In genomic region chr13:41568990-41569387, GRCh38 we compare ENCODE assay signal across 17 cellular contexts.
DNase-seq lines count a peak whose midpoint lies in the region; ATAC-seq, FAIRE-seq and TF ChIP-seq lines count a peak whose summit lies in the region.
"Had no signal": no experiment of that assay in that cellular context is flagged by ENCODE, and none has a peak within 500 bp of the region (broad histone marks: within the 10 kb centered on the region; RNA-seq: fewer than 3 reads in every experiment).

No MANE protein-coding gene starts in this region.

- peaks cover 11% of the 10 kb centered on the region for H3K36me3 Mint-ChIP-seq in activated CD4-positive, alpha-beta T cell treated with anti-CD3 and anti-CD28 coated beads for 36 hours (ENCODE audit: low read depth)

- CTCF ChIA-PET in activated CD4-positive, alpha-beta T cell treated with anti-CD3 and anti-CD28 coated beads for 36 hours (lab: Charles Lee): interaction anchor here (0.7 to 1.6 kb wide), 2 partner anchors 9 to 56 kb away, joined by 3 to 4 read pairs; no protein-coding TSS in a partner anchor

- no peaks in the 10 kb centered on the region for H3K79me2 ChIP-seq in smooth muscle cell (ENCODE audit: low read depth)
- H3K79me2 ChIP-seq: hepatocyte had no signal

- H3K9me3 ChIP-seq in adipocyte (ENCODE audit: control insufficient read depth, low read length) (no peaks in the 10 kb centered on the region), smooth muscle cell (replicated peaks; ENCODE audit: low read depth) (no peaks in the 10 kb centered on the region)
- H3K9me3 ChIP-seq: pancreas had no signal

- H3K27me3 ChIP-seq in adipocyte (replicated peaks; ENCODE audit: control insufficient read depth, insufficient read depth, low read length) (no peaks in the 10 kb centered on the region), smooth muscle cell (ENCODE audit: low read depth) (no peaks in the 10 kb centered on the region)
- H3K27me3 ChIP-seq: hepatocyte, pancreas had no signal

- H2AFZ ChIP-seq in smooth muscle cell (ENCODE audit: low read depth): no peak overlapping the region
- H2AFZ ChIP-seq: hepatocyte, PC-9 had no signal

- H3K27me3 Mint-ChIP-seq in activated CD4-positive, alpha-beta T cell treated with anti-CD3 and anti-CD28 coated beads for 36 hours: no peaks in the 10 kb centered on the region
- H3K27me3 Mint-ChIP-seq: stimulated activated naive CD8-positive, alpha-beta T cell treated with anti-CD3 and anti-CD28 coated beads, Interleukin-15, Interleukin-2, amounts not matched to agents 100 ng/mL and 50 ng/mL, for 24 hours had no signal

- H4K20me1 ChIP-seq in smooth muscle cell (ENCODE audit: low read depth): no peaks in the 10 kb centered on the region

- no peaks in the 10 kb centered on the region for H3K9me3 Mint-ChIP-seq in activated CD4-positive, alpha-beta T cell treated with anti-CD3 and anti-CD28 coated beads for 36 hours (ENCODE audit: low read depth)
- H3K9me3 Mint-ChIP-seq: stimulated activated naive CD8-positive, alpha-beta T cell treated with anti-CD3 and anti-CD28 coated beads, Interleukin-15, Interleukin-2, amounts not matched to agents 100 ng/mL and 50 ng/mL, for 24 hours had no signal

- peak overlapping the region; percentile 37 for H3K27ac ChIP-seq in smooth muscle cell (ENCODE audit: low read depth)
- H3K27ac ChIP-seq: hepatocyte, pancreas, PC-9 had no signal

- no peak overlapping the region for H3K4me3 Mint-ChIP-seq in activated CD4-positive, alpha-beta T cell treated with anti-CD3 and anti-CD28 coated beads for 36 hours
- H3K4me3 Mint-ChIP-seq: stimulated activated naive CD8-positive, alpha-beta T cell treated with anti-CD3 and anti-CD28 coated beads, Interleukin-15, Interleukin-2, amounts not matched to agents 100 ng/mL and 50 ng/mL, for 24 hours had no signal

- H3K36me3 ChIP-seq in adipocyte (ENCODE audit: control insufficient read depth, insufficient read depth, low read length, severe bottlenecking) (peaks cover 11% of the 10 kb centered on the region), smooth muscle cell (ENCODE audit: low read depth) (no peaks in the 10 kb centered on the region)

- no peak for TF ChIP-seq CTCF in fibroblast of pulmonary artery (IDR thresholded peaks at IDR 0.05; ENCODE audit: low read length, missing control alignments)
- no peak for TF ChIP-seq CTCF in smooth muscle cell (IDR thresholded peaks at IDR 0.05; ENCODE audit: borderline replicate concordance, insufficient read depth, poor library complexity, severe bottlenecking)

- H3K9ac ChIP-seq in adipocyte (ENCODE audit: low read length) (no peak overlapping the region), smooth muscle cell (ENCODE audit: low read depth) (no peak overlapping the region)

- no peak overlapping the region for H3K27ac Mint-ChIP-seq in activated CD4-positive, alpha-beta T cell treated with anti-CD3 and anti-CD28 coated beads for 36 hours
- H3K27ac Mint-ChIP-seq: stimulated activated naive CD8-positive, alpha-beta T cell treated with anti-CD3 and anti-CD28 coated beads, Interleukin-15, Interleukin-2, amounts not matched to agents 100 ng/mL and 50 ng/mL, for 24 hours had no signal

- intact Hi-C loops in activated CD4-positive, alpha-beta T cell treated with anti-CD3 and anti-CD28 coated beads for 36 hours (cut with DNase I, micrococcal nuclease): no loop called here

- POLR2A ChIA-PET in activated CD4-positive, alpha-beta T cell treated with anti-CD3 and anti-CD28 coated beads for 36 hours (lab: Charles Lee): no interaction called here

- DNase-seq in GM12891 (ENCODE audit: insufficient read length, low spot score): no peak
- peak; percentile 78 for DNase-seq in adipocyte (ENCODE audit: low read depth)
- DNase-seq in fibroblast of pulmonary artery (ENCODE audit: low read depth): peak; percentile 71
- DNase-seq in smooth muscle cell (lab: John Stamatoyannopoulos, UW; ENCODE audit: unreplicated experiment): no peak
- DNase-seq in retina: no peak
- DNase-seq in stimulated activated CD8-positive, alpha-beta memory T cell treated with anti-CD3 and anti-CD28 coated beads, Interleukin-4, amount 100 ng/mL, for 48 hours: no peak
- no peak for DNase-seq in cerebellar cortex (ENCODE audit: low spot score)
- no peak for DNase-seq in activated CD4-positive, alpha-beta T cell treated with anti-CD3 and anti-CD28 coated beads for 36 hours
- DNase-seq: activated naive CD4-positive, alpha-beta T cell; effector CD8-positive, alpha-beta T cell; NCI-H510A; pancreas; PC-9; stimulated activated CD4-positive, alpha-beta T cell treated with anti-CD3 and anti-CD28 coated beads, Interleukin-4, amount 100 ng/mL, for 24 hours had no signal

- peaks cover 9% of the 10 kb centered on the region for H3K4me1 ChIP-seq in adipocyte (ENCODE audit: control insufficient read depth, insufficient read depth, low read length)
- peaks cover 26% of the 10 kb centered on the region for H3K4me1 ChIP-seq in smooth muscle cell (ENCODE audit: low read depth)

- H3F3A ChIP-seq in smooth muscle cell (ENCODE audit: low read depth): peaks cover 4% of the 10 kb centered on the region

- FAIRE-seq in GM12891 (lab: Jason Lieb, UNC): peak; percentile 38
- FAIRE-seq: pancreas had no signal

- 46% methylated on average over 2 of the region's 2 CpGs for WGBS in smooth muscle cell (ENCODE audit: low lambda C conversion rate)

- no peak for ATAC-seq in activated CD4-positive, alpha-beta T cell treated with anti-CD3 and anti-CD28 coated beads for 36 hours
- ATAC-seq: pancreas had no signal

- no peaks in the 10 kb centered on the region for H3K4me1 Mint-ChIP-seq in activated CD4-positive, alpha-beta T cell treated with anti-CD3 and anti-CD28 coated beads for 36 hours

- H3K4me3 ChIP-seq in adipocyte (ENCODE audit: low read length) (no peak overlapping the region), fibroblast of pulmonary artery (replicated peaks; ENCODE audit: low read depth, low read length) (no peak overlapping the region), smooth muscle cell (no peak overlapping the region)
- H3K4me3 ChIP-seq: hepatocyte, lung, pancreas, PC-9 had no signal

- no peak for TF ChIP-seq POLR2A in GM12891 (IDR thresholded peaks at IDR 0.05; ENCODE audit: low read depth, low read length)

- H3K4me2 ChIP-seq in smooth muscle cell: peak overlapping the region; percentile 27
- H3K4me2 ChIP-seq: hepatocyte, PC-9 had no signal

TF ChIP-seq in GM12891, 5 proteins besides CTCF, POLR2A, EP300 and RAD21:
- no peak for TF ChIP-seq POU2F2 (IDR thresholded peaks at IDR 0.05; ENCODE audit: low read depth, low read length)
- TF ChIP-seq POLR2AphosphoS5 (IDR thresholded peaks at IDR 0.05; ENCODE audit: low read depth, low read length): no peak
- TF ChIP-seq TAF1 (IDR thresholded peaks at IDR 0.05; ENCODE audit: low read depth, low read length): no peak

Comparison
In these comparisons a context has a peak if more than half of its experiments do, and no peak if none do; other contexts are left out.
1. DNase-seq: peak in adipocyte (single experiment) and fibroblast of pulmonary artery (single experiment); none in GM12891 (single experiment), smooth muscle cell (single experiment), retina (single experiment), stimulated activated CD8-positive, alpha-beta memory T cell treated with anti-CD3 and anti-CD28 coated beads, Interleukin-4, amount 100 ng/mL, for 48 hours (single experiment), cerebellar cortex (single experiment) and activated CD4-positive, alpha-beta T cell treated with anti-CD3 and anti-CD28 coated beads for 36 hours (single experiment).